In genomic region chr15:67028440-67028839, GRCh38 we compare ENCODE assay signal across 7 cellular contexts. TPM values are rescaled to one million over a fixed set of nuclear protein-coding genes. Genes with fewer than 3 reads are reported as not detected.
DNase-seq lines count a peak whose midpoint lies in the region; ATAC-seq, FAIRE-seq and TF ChIP-seq lines count a peak whose summit lies in the region.
"Not testable (repeated sequence)": the region's sequence is repeated elsewhere in the genome, so short reads cannot be mapped to it uniquely, and the experiment has no call there.

No MANE protein-coding gene starts in this region.

- H3K9me1 ChIP-seq in K562 (ENCODE audit: control insufficient read depth, insufficient read depth, low read length), result not testable (repeated sequence)

- intact Hi-C loops in PC-3 (cut with micrococcal nuclease); K562 (cut with micrococcal nuclease): not testable (repeated sequence)

- not testable (repeated sequence) for DNase-seq in GM23248; PC-3; RWPE2 (ENCODE audit: low spot score); K562 (ENCODE audit: extremely low read depth in 1 of 4, low spot score in 3 of 4); H1 (ENCODE audit: low read depth in 1 of 2, low spot score in 2 of 2); osteoblast (ENCODE audit: insufficient read length, low spot score, missing footprints)

- H2BK15ac ChIP-seq in H1 (ENCODE audit: low read length), result not testable (repeated sequence)

- H2AK5ac ChIP-seq in H1 (ENCODE audit: low read depth, low read length), result not testable (repeated sequence)

- H3K18ac ChIP-seq in H1 (ENCODE audit: extremely low read depth, low read length), result 0 out of 2 replicates have a peak overlapping the region, but pooled peaks have one; percentile 24

- H3K36me3 ChIP-seq in ACC112 (ENCODE audit: insufficient read depth, low read length); GM23248 (ENCODE audit: low read depth); PC-3 (ENCODE audit: low read depth, low read length); RWPE2 (ENCODE audit: low read depth); K562 (ENCODE audit: control insufficient read depth, insufficient read depth, low read length); H1 (ENCODE audit: control insufficient read depth in 2 of 4, insufficient read depth in 4 of 4, low read length in 3 of 4); osteoblast (ENCODE audit: insufficient read depth, low read length): not testable (repeated sequence)

- not testable (repeated sequence) for H3K23me2 ChIP-seq in H1 (ENCODE audit: low read depth, low read length)

- TF ChIP-seq RAD21 in K562 (CRISPR knock-in tag; conservative IDR thresholded peaks at IDR 0.05 in 1 of 2, IDR thresholded peaks at IDR 0.05 in 1 of 2); H1 (IDR thresholded peaks at IDR 0.05 in 1 of 2, conservative IDR thresholded peaks at IDR 0.05 in 1 of 2; ENCODE audit: low read depth in 2 of 2, low read length in 2 of 2): not testable (repeated sequence)

- CTCF ChIA-PET in PC-3 (lab: Charles Lee); K562 (lab: Yijun Ruan, JAX; ENCODE audit: low intra/inter-chr PET ratio); H1 (lab: Charles Lee; ENCODE audit: partially characterized antibody): not testable (repeated sequence)

- not testable (repeated sequence) for H3K9me2 ChIP-seq in GM23248 (ENCODE audit: insufficient read depth); PC-3 (replicated peaks; ENCODE audit: low read length)

- H3K9me3 ChIP-seq in GM23248 (ENCODE audit: low read depth); PC-3 (ENCODE audit: low read length); RWPE2 (ENCODE audit: severe bottlenecking); K562 (replicated peaks; ENCODE audit: control insufficient read depth, insufficient read depth, low read depth, low read length); H1 (ENCODE audit: insufficient read depth in 2 of 2, low read depth in 1 of 2, low read length in 1 of 2); osteoblast (ENCODE audit: low read depth, low read length): not testable (repeated sequence)

- H3K23ac ChIP-seq in H1 (ENCODE audit: insufficient read length), result not testable (repeated sequence)

- H2BK12ac ChIP-seq in H1 (ENCODE audit: low read depth, low read length), result not testable (repeated sequence)

- H3K4me1 ChIP-seq in ACC112 (ENCODE audit: control insufficient read depth, insufficient read depth, low read length, unreplicated experiment) (peaks cover 42% of the 10 kb centered on the region), GM23248 (ENCODE audit: insufficient read depth) (peaks cover 46% of the 10 kb centered on the region), PC-3 (ENCODE audit: insufficient read depth, low read length) (peaks cover 44% of the 10 kb centered on the region), RWPE2 (ENCODE audit: insufficient read depth, poor library complexity, severe bottlenecking) (peaks cover 48% of the 10 kb centered on the region), K562 (replicated peaks in 1 of 2; ENCODE audit: control insufficient read depth in 2 of 2, insufficient read depth in 2 of 2, low read length in 2 of 2) (peaks cover 12 to 44% of the 10 kb centered on the region in 2 experiments), H1 (replicated peaks in 1 of 4; ENCODE audit: control insufficient read depth in 3 of 4, insufficient read depth in 4 of 4, low read length in 3 of 4) (peaks cover 19 to 37% (median 21%) of the 10 kb centered on the region in 4 experiments), osteoblast (ENCODE audit: insufficient read depth, low read length) (peaks cover 44% of the 10 kb centered on the region)

- not testable (repeated sequence) for H3K4me3 ChIP-seq in ACC112 (ENCODE audit: low read depth, low read length); GM23248; PC-3 (ENCODE audit: low read length); RWPE2 (ENCODE audit: severe bottlenecking); K562; H1 (ENCODE audit: extremely low read depth in 1 of 4, insufficient read depth in 2 of 4, low read depth in 3 of 4, low read length in 4 of 4); osteoblast (ENCODE audit: insufficient read depth, low read length)

- H3F3A ChIP-seq in GM23248 (ENCODE audit: insufficient read depth), result peaks cover 45% of the 10 kb centered on the region
- H3F3A ChIP-seq in PC-3 (ENCODE audit: low read length, unreplicated experiment), result not testable (repeated sequence)

- not testable (repeated sequence) for H3K9ac ChIP-seq in GM23248; PC-3 (ENCODE audit: low read length); K562 (ENCODE audit: insufficient read depth in 1 of 2, low read depth in 2 of 2, low read length in 2 of 2); H1 (replicated peaks in 1 of 4; ENCODE audit: extremely low read depth in 1 of 4, low read depth in 3 of 4, low read length in 3 of 4)

- H2BK5ac ChIP-seq in H1 (ENCODE audit: low read depth, low read length), result not testable (repeated sequence)

- WGBS in GM23248 (ENCODE audit: low coverage in 1 of 2, low lambda C conversion rate in 2 of 2, missing lambda C conversion rate in 2 of 2), 2 experiments, result 89 to 93% methylated on average over 3 of the region's 3 CpGs
- 20% methylated on average over 3 of the region's 3 CpGs for WGBS in K562 (ENCODE audit: insufficient coverage, low coverage, missing lambda C conversion rate)
- WGBS in H1 (ENCODE audit: extremely low coverage in 1 of 2, insufficient coverage in 1 of 2, insufficient read length in 1 of 2, insufficient replicate concordance in 2 of 2, low coverage in 1 of 2, low lambda C conversion rate in 2 of 2, missing lambda C conversion rate in 1 of 2), 2 experiments, result 82% methylated on average over 3 of the region's 3 CpGs; no CpG with 5 or more reads in 1 of the 2 experiments

- not testable (repeated sequence) for H3K79me1 ChIP-seq in H1 (ENCODE audit: low read depth, low read length)

- TF ChIP-seq EP300 in K562 (IDR thresholded peaks at IDR 0.05; ENCODE audit: low read length); H1 (IDR thresholded peaks at IDR 0.05; ENCODE audit: borderline replicate concordance in 1 of 2, low read depth in 2 of 2, low read length in 2 of 2): not testable (repeated sequence)

- H3K79me2 ChIP-seq in ACC112 (ENCODE audit: control insufficient read depth, insufficient read depth, low read length, unreplicated experiment); GM23248 (ENCODE audit: insufficient read depth); PC-3 (ENCODE audit: low read length); K562 (ENCODE audit: control insufficient read depth, insufficient read depth, low read length); H1 (ENCODE audit: control insufficient read depth in 1 of 2, insufficient read depth in 2 of 2, low read length in 2 of 2); osteoblast (ENCODE audit: insufficient read depth, low read length): not testable (repeated sequence)

- H3K56ac ChIP-seq in H1 (replicated peaks; ENCODE audit: insufficient read length, low read depth, low read length), result not testable (repeated sequence)

- not testable (repeated sequence) for H4K91ac ChIP-seq in H1 (replicated peaks; ENCODE audit: insufficient read length, low read length)

- BruUV-seq in PC-3 (replicated peaks; lab: Mats Ljungman, UMichigan); K562 (replicated peaks; lab: Mats Ljungman, UMichigan): not testable (repeated sequence)

- not testable (repeated sequence) for H3K27me3 ChIP-seq in ACC112 (ENCODE audit: insufficient read depth, low read length); GM23248 (replicated peaks; ENCODE audit: insufficient read depth); PC-3 (ENCODE audit: low read length); RWPE2 (ENCODE audit: insufficient read depth, poor library complexity, severe bottlenecking); K562 (ENCODE audit: control insufficient read depth in 2 of 2, insufficient read depth in 2 of 2, low read length in 2 of 2); osteoblast (ENCODE audit: insufficient read depth, low read length)
- peaks cover under 1 to 17% (median 13%) of the 10 kb centered on the region in 4 experiments for H3K27me3 ChIP-seq in H1 (replicated peaks in 1 of 4; ENCODE audit: control insufficient read depth in 3 of 4, extremely low read depth in 1 of 4, insufficient read depth in 3 of 4, low read length in 3 of 4)

- not testable (repeated sequence) for H3K4ac ChIP-seq in H1 (replicated peaks; ENCODE audit: insufficient read length, low read depth, low read length)

- not testable (repeated sequence) for H2AFZ ChIP-seq in ACC112 (ENCODE audit: low read length, unreplicated experiment); GM23248; PC-3 (ENCODE audit: low read length); K562 (ENCODE audit: low read depth, low read length); H1 (ENCODE audit: low read length); osteoblast (ENCODE audit: low read length)

- POLR2A ChIA-PET in PC-3 (lab: Charles Lee; ENCODE audit: unreplicated experiment); K562 (lab: Yijun Ruan, JAX): not testable (repeated sequence)
- POLR2A ChIA-PET in H1 (lab: Charles Lee; ENCODE audit: partially characterized antibody), result interaction anchor here (0.6 to 1.0 kb wide), 2 partner anchors 9 to 123 kb away, joined by 3 read pairs; no protein-coding TSS in a partner anchor

- peak overlapping the region; percentile 56 for H3K27ac ChIP-seq in ACC112 (ENCODE audit: low read depth, low read length)
- H3K27ac ChIP-seq in GM23248, result peak overlapping the region; percentile 31
- not testable (repeated sequence) for H3K27ac ChIP-seq in PC-3 (ENCODE audit: low read length); H1 (ENCODE audit: low read depth, low read length)
- peak overlapping the region; percentile 83 for H3K27ac ChIP-seq in RWPE2 (ENCODE audit: poor library complexity, severe bottlenecking)
- H3K27ac ChIP-seq in K562 (ENCODE audit: extremely low read depth, low read depth, low read length), result peak overlapping the region; percentile 53; the same call in 1 of the 3 replicates
- peak overlapping the region; percentile 57 for H3K27ac ChIP-seq in osteoblast (ENCODE audit: low read depth, low read length)

- H3K4me2 ChIP-seq in GM23248 (ENCODE audit: unreplicated experiment), result peak overlapping the region; percentile 39
- peak overlapping the region; percentile 12; the same call in 1 of the 2 replicates for H3K4me2 ChIP-seq in PC-3 (ENCODE audit: low read length)
- H3K4me2 ChIP-seq in K562 (ENCODE audit: insufficient read depth, low read length); H1 (ENCODE audit: insufficient read depth in 1 of 2, low read depth in 2 of 2, low read length in 2 of 2); osteoblast (ENCODE audit: insufficient read depth, low read length): not testable (repeated sequence)

- not testable (repeated sequence) for TF ChIP-seq CTCF in PC-3 (conservative IDR thresholded peaks at IDR 0.05; ENCODE audit: low read depth, low read length); RWPE2 (IDR thresholded peaks at IDR 0.05; ENCODE audit: poor library complexity, severe bottlenecking); K562 (IDR thresholded peaks at IDR 0.05 in 2 of 3, conservative IDR thresholded peaks at IDR 0.05 in 1 of 3; ENCODE audit: insufficient read depth in 2 of 3, low read depth in 1 of 3, low read length in 3 of 3); H1 (IDR thresholded peaks at IDR 0.05; ENCODE audit: control extremely low read depth in 1 of 3, insufficient read depth in 1 of 3, low read depth in 1 of 3, low read length in 3 of 3); osteoblast (IDR thresholded peaks at IDR 0.05; ENCODE audit: extremely low read depth, low read depth, low read length)

- H2BK20ac ChIP-seq in H1 (ENCODE audit: low read length), result not testable (repeated sequence)

- H4K8ac ChIP-seq in H1 (ENCODE audit: extremely low read depth, insufficient read depth, low read length), result not testable (repeated sequence)

- H2BK120ac ChIP-seq in H1 (replicated peaks; ENCODE audit: low read depth, low read length), result not testable (repeated sequence)

- ATAC-seq in PC-3; RWPE2 (ENCODE audit: low read depth); K562: not testable (repeated sequence)

- in situ Hi-C loops in GM23248 (cut with MboI); K562 (cut with MboI): not testable (repeated sequence)

- H3K14ac ChIP-seq in H1 (ENCODE audit: insufficient read length), result not testable (repeated sequence)

- not testable (repeated sequence) for H4K5ac ChIP-seq in H1 (ENCODE audit: insufficient read length, low read depth, low read length)

- FAIRE-seq in K562 (lab: Jason Lieb, UNC); H1 (lab: Jason Lieb, UNC): not testable (repeated sequence)

- not testable (repeated sequence) for H4K20me1 ChIP-seq in GM23248 (ENCODE audit: insufficient read depth); PC-3 (ENCODE audit: low read length); K562 (replicated peaks; ENCODE audit: control insufficient read depth, insufficient read depth, low read length); H1 (replicated peaks in 1 of 2; ENCODE audit: control insufficient read depth in 1 of 2, insufficient read depth in 2 of 2, low read length in 2 of 2); osteoblast (ENCODE audit: insufficient read depth, low read length)

- not testable (repeated sequence) for TF ChIP-seq POLR2A in K562 (conservative IDR thresholded peaks at IDR 0.05); H1 (IDR thresholded peaks at IDR 0.05; ENCODE audit: control extremely low read depth in 1 of 2, low read depth in 2 of 2, low read length in 2 of 2)

RNA-seq across cellular contexts. Expression of gene SMAD3, which starts 37.0 kb away (rescaled TPM):
- 34.0 and 50.1 TPM in 2 replicates for total RNA-seq in GM23248 (2014; rRNA removed; shearing (Covaris generic))
- polyA plus RNA-seq in GM23248 (2016; fragmentation: Nextera tagmentation; extraction: Ambion mirVana) (30.8 and 30.9 TPM in 2 replicates), K562 (2011; rRNA removed) (14.6 and 22.6 TPM in 2 replicates), K562 (2014; fragmentation: Illumina TruSeq; extraction: Trizol) (34.7 and 39.2 TPM in 2 replicates), K562 (2014; fragmentation: Nextera tagmentation; extraction: Ambion mirVana) (1 to 10 TPM; 4.3 to 5.0 TPM), K562 (2014; rRNA removed) (13.3 and 14.3 TPM in 2 replicates), H1 (2011; rRNA removed) (10.1 and 17.3 TPM in 2 replicates)
- total RNA-seq in PC-3 (2014; rRNA removed) (75.6 and 86.4 TPM in 2 replicates), K562 (2014; rRNA removed) (11.1 and 11.9 TPM in 2 replicates), K562 (2014; rRNA removed; fragmentation: Illumina TruSeq; extraction: Trizol) (9.2 and 11.0 TPM in 2 replicates), K562 (2015; rRNA removed; fragmentation: Illumina TruSeq; extraction: Trizol) (9.1 and 9.6 TPM in 2 replicates), K562 (2021) (24.3 and 30.1 TPM in 2 replicates), osteoblast (41.8 and 60.1 TPM in 2 replicates)
- total RNA-seq in K562 (2011; cell fraction: chromatin; rRNA removed; ENCODE audit: low replicate concordance), result 61.6 and 88.8 TPM in 2 replicates
- 33.5 and 35.9 TPM in 2 replicates for total RNA-seq in K562 (2011; cell fraction: nucleolus; rRNA removed)
- 44.2 and 72.8 TPM in 2 replicates for total RNA-seq in K562 (2011; cell fraction: nucleoplasm; rRNA removed)
- 11.5 and 14.8 TPM in 2 replicates for polyA plus RNA-seq in K562 (2011; cell fraction: cytosol; rRNA removed)
- polyA plus RNA-seq in K562 (2011; cell fraction: nucleus; rRNA removed), result 52.1 and 90.9 TPM in 2 replicates
- polyA plus RNA-seq in K562 (2012), result 17.9 and 20.7 TPM in 2 replicates
- polyA minus RNA-seq in K562 (2011; rRNA and poly(A)+ RNA removed), result 14.9 and 15.1 TPM in 2 replicates
- polyA minus RNA-seq in K562 (2011; cell fraction: cytosol; rRNA and poly(A)+ RNA removed), result 15.1 and 16.3 TPM in 2 replicates
- polyA minus RNA-seq in K562 (2011; cell fraction: nucleus; rRNA and poly(A)+ RNA removed), result 12.7 and 18.8 TPM in 2 replicates
- 11.1 and 12.4 TPM in 2 replicates for total RNA-seq in H1 (2021; fragmentation: NEBNext Ultra II Directional; extraction: Animal tissue kit (Norgen Biotek cat#: 25700))
- polyA plus RNA-seq in H1 (2011; cell fraction: cytosol; rRNA removed), result 9.1 TPM
- polyA plus RNA-seq in H1 (2011; cell fraction: nucleus; rRNA removed), result 41.6 TPM
- 7.8 to 10.4 TPM (median 8.7 TPM) in 4 replicates for polyA plus RNA-seq in H1 (2012, experiment 1 of 2)
- 5.0 TPM for polyA plus RNA-seq in H1 (2012, experiment 2 of 2)
- polyA plus RNA-seq in H1 (2013, experiment 1 of 2), result 13.2 TPM
- polyA plus RNA-seq in H1 (2013, experiment 2 of 2), result 11.1 TPM
- polyA minus RNA-seq in H1 (2011; rRNA and poly(A)+ RNA removed), result 16.5 and 18.3 TPM in 2 replicates
- polyA minus RNA-seq in H1 (2011; cell fraction: cytosol; rRNA and poly(A)+ RNA removed), result 12.3 TPM
- 14.3 TPM for polyA minus RNA-seq in H1 (2011; cell fraction: nucleus; rRNA and poly(A)+ RNA removed)
